Comparison of ENCODE assay signal across 1 cellular context in the genomic region with DNA sequence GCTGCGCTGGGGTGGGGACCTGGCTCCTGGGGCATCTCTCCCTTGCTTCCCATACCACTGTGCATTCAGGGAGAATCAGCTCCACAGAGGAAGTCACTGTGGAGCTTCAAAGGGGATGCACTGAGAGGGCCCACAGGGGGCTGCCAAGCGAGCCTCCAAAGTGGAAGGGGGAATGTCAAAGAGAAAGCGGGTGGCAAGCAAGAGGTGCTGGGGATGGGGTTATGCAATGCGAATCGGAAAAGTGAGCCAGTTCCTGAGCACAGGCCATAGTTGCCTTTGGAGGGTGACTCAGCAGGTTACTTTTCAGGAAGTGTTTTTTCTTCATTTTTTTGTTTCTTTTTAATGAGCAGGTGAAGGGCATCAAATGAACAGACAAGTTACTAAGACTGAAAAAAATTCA.
TF ChIP-seq lines count a peak whose summit lies in the region.

No MANE protein-coding gene starts in this region.

TF ChIP-seq in HCT116, 20 proteins besides CTCF, POLR2A, EP300 and RAD21 (continued from another document):
- TF ChIP-seq FOSL1 (IDR thresholded peaks at IDR 0.05; ENCODE audit: low read depth): no peak
